28 cellular contexts compared by ENCODE assay signal in the genomic region with DNA sequence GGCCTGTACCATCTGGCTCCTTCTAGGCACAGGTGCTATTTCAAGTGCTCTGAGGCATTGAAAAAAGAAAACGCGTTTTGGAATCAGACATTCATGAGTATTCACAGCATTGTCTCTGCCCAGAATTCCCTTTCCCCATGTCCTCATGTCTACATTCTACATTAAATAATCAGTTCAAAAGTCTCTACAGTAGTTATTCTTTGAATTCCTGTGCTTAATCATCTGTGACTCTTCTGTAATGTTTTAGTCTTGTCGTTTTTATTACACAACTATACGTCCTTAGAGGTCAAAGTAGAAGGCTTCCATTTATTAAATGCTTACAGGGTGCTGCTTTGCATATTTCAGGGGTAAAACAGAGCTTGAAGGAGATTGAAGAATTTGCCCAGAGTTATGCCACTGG.
A peak's percentile ranks its signal among the peaks of the same experiment; 100 is the strongest.
DNase-seq lines count a peak whose midpoint lies in the region; ATAC-seq and TF ChIP-seq lines count a peak whose summit lies in the region.
"Had no signal": no experiment of that assay in that cellular context is flagged by ENCODE, and none has a peak within 500 bp of the region (broad histone marks: within the 10 kb centered on the region; RNA-seq: fewer than 3 reads in every experiment).

No MANE protein-coding gene starts in this region.

- H3K27me3 ChIP-seq in breast epithelium: no peaks in the 10 kb centered on the region
- H3K27me3 ChIP-seq: colonic mucosa, right atrium auricular region, testis had no signal

- peak overlapping the region; percentile 28 for H3K27ac Mint-ChIP-seq in MCF 10A (ENCODE audit: low read depth, unreplicated experiment)
- H3K27ac Mint-ChIP-seq: activated naive CD4-positive, alpha-beta T cell treated with anti-CD3 and anti-CD28 coated beads, Interleukin-2, amount 10 ng/mL, durations not matched to agents 7 days and 5 days; CD4-positive, CD25-positive, alpha-beta regulatory T cell; nephron progenitor cell; T-helper 17 cell had no signal

- POLR2A ChIA-PET in MCF 10A (lab: Yijun Ruan, JAX): no interaction called here

- TF ChIP-seq POLR2A in breast epithelium (IDR thresholded peaks at IDR 0.05): no peak

- no peak for ATAC-seq in activated T-cell treated with anti-CD3 and anti-CD28 coated beads, Interleukin-2, amount 50 U/mL, for 4 hours
- no peak for ATAC-seq in HG03565 (IDR thresholded peaks at IDR 0.05; ENCODE audit: unreplicated experiment)
- ATAC-seq: left colon; SK-N-SH treated with all-trans-retinoic acid at 6 μM for 48 hours; stimulated activated naive CD8-positive, alpha-beta T cell treated with anti-CD3 and anti-CD28 coated beads, Interleukin-15, Interleukin-2, amounts not matched to agents 100 U/mL and 50 U/mL, for 24 hours; T-helper 17 cell had no signal

- no peaks in the 10 kb centered on the region for H3K36me3 ChIP-seq in breast epithelium
- H3K36me3 ChIP-seq: colonic mucosa, right atrium auricular region had no signal

- no peaks in the 10 kb centered on the region for H3K9me3 Mint-ChIP-seq in MCF 10A (ENCODE audit: unreplicated experiment)
- peaks cover 4% of the 10 kb centered on the region for H3K9me3 Mint-ChIP-seq in activated T-cell treated with anti-CD3 and anti-CD28 coated beads, Interleukin-2, amount 50 U/mL, for 4 hours
- H3K9me3 Mint-ChIP-seq: activated naive CD4-positive, alpha-beta T cell treated with anti-CD3 and anti-CD28 coated beads, Interleukin-2, amount 10 ng/mL, durations not matched to agents 7 days and 5 days; nephron progenitor cell had no signal

- H3K27me3 Mint-ChIP-seq in MCF 10A (ENCODE audit: insufficient read depth, unreplicated experiment): no peaks in the 10 kb centered on the region
- no peaks in the 10 kb centered on the region for H3K27me3 Mint-ChIP-seq in activated T-cell treated with anti-CD3 and anti-CD28 coated beads, Interleukin-2, amount 50 U/mL, for 4 hours (ENCODE audit: low read depth)
- H3K27me3 Mint-ChIP-seq: activated naive CD4-positive, alpha-beta T cell treated with anti-CD3 and anti-CD28 coated beads, Interleukin-2, amount 10 ng/mL, durations not matched to agents 7 days and 5 days; CD4-positive, CD25-positive, alpha-beta regulatory T cell; T-helper 17 cell had no signal

- intact Hi-C loops in MCF 10A (cut with micrococcal nuclease): no loop called here
- intact Hi-C loops in breast epithelium (cut with DNase I; ENCODE audit: low total_unique reads): no loop called here

- no peak overlapping the region for H3K4me3 Mint-ChIP-seq in MCF 10A (ENCODE audit: unreplicated experiment)
- H3K4me3 Mint-ChIP-seq in activated T-cell treated with anti-CD3 and anti-CD28 coated beads, Interleukin-2, amount 50 U/mL, for 4 hours: no peak overlapping the region
- H3K4me3 Mint-ChIP-seq: activated naive CD4-positive, alpha-beta T cell treated with anti-CD3 and anti-CD28 coated beads, Interleukin-2, amount 10 ng/mL, durations not matched to agents 7 days and 5 days; CD4-positive, CD25-positive, alpha-beta regulatory T cell; nephron progenitor cell; T-helper 17 cell had no signal

- H3K9me3 ChIP-seq in breast epithelium: peaks cover 0 to 5% of the 10 kb centered on the region in 2 donors
- H3K9me3 ChIP-seq: colonic mucosa, right atrium auricular region, testis had no signal

- TF ChIP-seq CTCF in MCF 10A (IDR thresholded peaks at IDR 0.05; ENCODE audit: unreplicated experiment) (no peak), breast epithelium (IDR thresholded peaks at IDR 0.05) (no peak), epithelial cell of proximal tubule (conservative IDR thresholded peaks at IDR 0.05; ENCODE audit: low read depth, low read length) (no peak)

- H3K36me3 Mint-ChIP-seq in MCF 10A (ENCODE audit: insufficient read depth, unreplicated experiment): peaks cover 4% of the 10 kb centered on the region
- no peaks in the 10 kb centered on the region for H3K36me3 Mint-ChIP-seq in activated T-cell treated with anti-CD3 and anti-CD28 coated beads, Interleukin-2, amount 50 U/mL, for 4 hours (ENCODE audit: insufficient read depth)
- H3K36me3 Mint-ChIP-seq: activated naive CD4-positive, alpha-beta T cell treated with anti-CD3 and anti-CD28 coated beads, Interleukin-2, amount 10 ng/mL, durations not matched to agents 7 days and 5 days; CD4-positive, CD25-positive, alpha-beta regulatory T cell had no signal

- CTCF ChIA-PET in MCF 10A (lab: Yijun Ruan, JAX): interaction anchor here (0.6 kb wide), 1 partner anchor 64 kb away, joined by 3 read pairs; no protein-coding TSS in a partner anchor

- BruUV-seq in MCF 10A (replicated peaks; lab: Mats Ljungman, UMichigan): no TSS peak

- H3K4me3 ChIP-seq in breast epithelium: no peak overlapping the region
- H3K4me3 ChIP-seq in epithelial cell of proximal tubule (ENCODE audit: low read depth, low read length): no peak overlapping the region
- H3K4me3 ChIP-seq: colonic mucosa, right atrium auricular region, testis had no signal

- peak overlapping the region in 1 of 2 donors; percentile 9 for H3K27ac ChIP-seq in breast epithelium
- H3K27ac ChIP-seq: 22Rv1, colonic mucosa, parathyroid adenoma, right atrium auricular region, testis had no signal

- H3K4me1 ChIP-seq in breast epithelium: no peaks in the 10 kb centered on the region
- H3K4me1 ChIP-seq: colonic mucosa, parathyroid adenoma, right atrium auricular region, testis had no signal

- DNase-seq in MCF 10A (ENCODE audit: unreplicated experiment): no peak
- no peak for DNase-seq in breast epithelium (ENCODE audit: low spot score in 2 of 2)
- peak; percentile 27 for DNase-seq in epithelial cell of proximal tubule (ENCODE audit: low read depth)
- DNase-seq in iris pigment epithelial cell (ENCODE audit: low read depth): peak; percentile 58
- DNase-seq in activated T-cell treated with anti-CD3 and anti-CD28 coated beads, Interleukin-2, amount 50 U/mL, for 4 hours: no peak
- DNase-seq in T-helper 2 cell: no peak
- no peak for DNase-seq in iPS-NIHi11 (ENCODE audit: low spot score)
- DNase-seq: activated naive CD4-positive, alpha-beta T cell treated with anti-CD3 and anti-CD28 coated beads, Interleukin-2, amount 10 ng/mL, durations not matched to agents 7 days and 5 days; AML-193; amniotic stem cell; CD4-positive, CD25-positive, alpha-beta regulatory T cell; colonic mucosa; effector CD4-positive, alpha-beta T cell; left colon; mammary epithelial cell; NCI-H1092; NCI-H1694; nephron progenitor cell; Right ventricle myocardium superior; stimulated activated CD4-positive, alpha-beta T cell treated with anti-CD3 and anti-CD28 coated beads, Interleukin-1b, Interleukin-23, amount 100 ng/mL, for 48 hours; stimulated activated naive CD8-positive, alpha-beta T cell treated with anti-CD3 and anti-CD28 coated beads, Interleukin-15, Interleukin-2, amounts not matched to agents 100 U/mL and 50 U/mL, for 24 hours; T-helper 17 cell; testis had no signal

- no peaks in the 10 kb centered on the region for H3K4me1 Mint-ChIP-seq in MCF 10A (ENCODE audit: insufficient read depth, unreplicated experiment)
- no peaks in the 10 kb centered on the region for H3K4me1 Mint-ChIP-seq in activated T-cell treated with anti-CD3 and anti-CD28 coated beads, Interleukin-2, amount 50 U/mL, for 4 hours (ENCODE audit: low read depth)
- H3K4me1 Mint-ChIP-seq: activated naive CD4-positive, alpha-beta T cell treated with anti-CD3 and anti-CD28 coated beads, Interleukin-2, amount 10 ng/mL, durations not matched to agents 7 days and 5 days; CD4-positive, CD25-positive, alpha-beta regulatory T cell; nephron progenitor cell; T-helper 17 cell had no signal

Comparison
In these comparisons a context has a peak if more than half of its experiments do, and no peak if none do; other contexts are left out.
1. DNase-seq: peak in epithelial cell of proximal tubule (single experiment) and iris pigment epithelial cell (single experiment); none in MCF 10A (single experiment), breast epithelium (0 of 2), activated T-cell treated with anti-CD3 and anti-CD28 coated beads, Interleukin-2, amount 50 U/mL, for 4 hours (single experiment), T-helper 2 cell (0 of 5) and iPS-NIHi11 (single experiment).